ENCODE assay signal across 1 cellular context in genomic region chr12:116248930-116249329, GRCh38.
TF ChIP-seq lines count a peak whose summit lies in the region.

No MANE protein-coding gene starts in this region.

TF ChIP-seq in HCT116, 20 proteins besides CTCF, POLR2A, EP300 and RAD21:
- TF ChIP-seq FOSL1 (IDR thresholded peaks at IDR 0.05; ENCODE audit: low read depth) (no peak), ELF1 (IDR thresholded peaks at IDR 0.05; ENCODE audit: borderline replicate concordance, low read depth) (no peak), JUND (IDR thresholded peaks at IDR 0.05) (no peak), ZFX (IDR thresholded peaks at IDR 0.05) (no peak), EZH2phosphoT487 (IDR thresholded peaks at IDR 0.05; ENCODE audit: borderline replicate concordance) (no peak), SP1 (IDR thresholded peaks at IDR 0.05; ENCODE audit: low read depth) (no peak)
- TF ChIP-seq, protein P1, sequence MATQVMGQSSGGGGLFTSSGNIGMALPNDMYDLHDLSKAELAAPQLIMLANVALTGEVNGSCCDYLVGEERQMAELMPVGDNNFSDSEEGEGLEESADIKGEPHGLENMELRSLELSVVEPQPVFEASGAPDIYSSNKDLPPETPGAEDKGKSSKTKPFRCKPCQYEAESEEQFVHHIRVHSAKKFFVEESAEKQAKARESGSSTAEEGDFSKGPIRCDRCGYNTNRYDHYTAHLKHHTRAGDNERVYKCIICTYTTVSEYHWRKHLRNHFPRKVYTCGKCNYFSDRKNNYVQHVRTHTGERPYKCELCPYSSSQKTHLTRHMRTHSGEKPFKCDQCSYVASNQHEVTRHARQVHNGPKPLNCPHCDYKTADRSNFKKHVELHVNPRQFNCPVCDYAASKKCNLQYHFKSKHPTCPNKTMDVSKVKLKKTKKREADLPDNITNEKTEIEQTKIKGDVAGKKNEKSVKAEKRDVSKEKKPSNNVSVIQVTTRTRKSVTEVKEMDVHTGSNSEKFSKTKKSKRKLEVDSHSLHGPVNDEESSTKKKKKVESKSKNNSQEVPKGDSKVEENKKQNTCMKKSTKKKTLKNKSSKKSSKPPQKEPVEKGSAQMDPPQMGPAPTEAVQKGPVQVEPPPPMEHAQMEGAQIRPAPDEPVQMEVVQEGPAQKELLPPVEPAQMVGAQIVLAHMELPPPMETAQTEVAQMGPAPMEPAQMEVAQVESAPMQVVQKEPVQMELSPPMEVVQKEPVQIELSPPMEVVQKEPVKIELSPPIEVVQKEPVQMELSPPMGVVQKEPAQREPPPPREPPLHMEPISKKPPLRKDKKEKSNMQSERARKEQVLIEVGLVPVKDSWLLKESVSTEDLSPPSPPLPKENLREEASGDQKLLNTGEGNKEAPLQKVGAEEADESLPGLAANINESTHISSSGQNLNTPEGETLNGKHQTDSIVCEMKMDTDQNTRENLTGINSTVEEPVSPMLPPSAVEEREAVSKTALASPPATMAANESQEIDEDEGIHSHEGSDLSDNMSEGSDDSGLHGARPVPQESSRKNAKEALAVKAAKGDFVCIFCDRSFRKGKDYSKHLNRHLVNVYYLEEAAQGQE (IDR thresholded peaks at IDR 0.05; ENCODE audit: low read depth) = no peak
TF ChIP-seq in HCT116: peak in this region for 0.
